Comparison of ENCODE assay signal across 7 cellular contexts in the genomic region with DNA sequence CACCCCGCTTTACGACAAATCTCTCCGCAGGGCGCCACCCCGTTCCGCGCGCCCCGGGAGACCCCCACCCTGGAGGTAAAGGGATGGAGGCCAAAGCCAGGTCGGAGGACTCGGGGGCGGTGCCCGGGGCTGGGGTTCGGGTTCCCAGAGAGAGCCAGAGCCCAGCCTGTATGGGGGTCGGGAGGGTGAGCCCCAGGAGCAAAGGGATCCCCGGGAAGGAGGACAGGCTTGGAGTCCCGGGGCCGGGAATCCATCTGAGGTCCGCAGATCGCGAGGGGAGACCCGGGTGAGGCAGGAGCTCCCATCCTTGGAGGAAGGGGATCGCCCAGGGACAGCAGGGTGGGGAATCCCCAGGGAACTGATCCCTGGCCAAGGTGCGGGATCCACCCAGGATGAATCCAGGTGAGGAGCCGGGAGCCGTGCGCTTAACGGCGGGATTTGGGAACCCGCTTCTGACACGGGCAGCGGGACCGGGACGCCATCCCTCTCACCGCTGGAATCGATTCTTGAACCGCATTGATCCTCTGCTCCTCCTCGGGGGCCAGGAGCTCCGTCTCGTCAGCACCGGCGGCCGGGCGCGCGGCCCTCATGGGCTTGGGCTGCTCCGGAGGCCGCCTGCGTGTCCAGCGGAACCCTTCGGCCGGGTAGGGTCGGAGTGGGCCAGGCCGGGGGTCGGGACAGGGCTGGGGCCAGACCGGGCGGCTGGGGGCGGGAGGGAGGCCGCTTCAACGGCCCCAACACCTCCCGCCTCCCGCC. TPM values are rescaled to one million over a fixed set of nuclear protein-coding genes. Genes with fewer than 3 reads are reported as not detected.
DNase-seq lines count a peak whose midpoint lies in the region; ATAC-seq, FAIRE-seq and TF ChIP-seq lines count a peak whose summit lies in the region.

A gene with protein sequence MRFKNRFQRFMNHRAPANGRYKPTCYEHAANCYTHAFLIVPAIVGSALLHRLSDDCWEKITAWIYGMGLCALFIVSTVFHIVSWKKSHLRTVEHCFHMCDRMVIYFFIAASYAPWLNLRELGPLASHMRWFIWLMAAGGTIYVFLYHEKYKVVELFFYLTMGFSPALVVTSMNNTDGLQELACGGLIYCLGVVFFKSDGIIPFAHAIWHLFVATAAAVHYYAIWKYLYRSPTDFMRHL (minus strand): TSS at position 657 of the 756 bp plus-strand sequence. CDS start 140 bp downstream, at position 517.

- peaks cover 16% of the 10 kb centered on the region for H3K4me1 ChIP-seq in cardiac muscle cell (ENCODE audit: low read depth)

- peak within 1 kb of the TSS; percentile 84 for H3K4me3 ChIP-seq in LNCaP clone FGC (ENCODE audit: low read depth, low read length)
- H3K4me3 ChIP-seq in cardiac muscle cell = peak within 1 kb of the TSS; percentile 85

- peak within 1 kb of the TSS; percentile 92 for H3K27ac Mint-ChIP-seq in progenitor cell of endocrine pancreas

- H3K27ac ChIP-seq in cardiac muscle cell = peak within 1 kb of the TSS; percentile 88

- peak within 1 kb of the TSS; percentile 89 for H3K4me3 Mint-ChIP-seq in progenitor cell of endocrine pancreas (ENCODE audit: low read depth)

- no peaks in the 10 kb centered on the region for H3K36me3 ChIP-seq in cardiac muscle cell

- peak; percentile 24 for ATAC-seq in GM18498 (IDR thresholded peaks at IDR 0.05; ENCODE audit: unreplicated experiment)

- TF ChIP-seq CTCF in LNCaP clone FGC (IDR thresholded peaks at IDR 0.05; ENCODE audit: control insufficient read depth, extremely low read depth, insufficient read depth) (no peak), cardiac muscle cell (IDR thresholded peaks at IDR 0.05; ENCODE audit: low read depth, low read length) (no peak), progenitor cell of endocrine pancreas (IDR thresholded peaks at IDR 0.05; ENCODE audit: unreplicated experiment) (no peak)

- no peak for TF ChIP-seq POLR2A in H54 (IDR thresholded peaks at IDR 0.05; ENCODE audit: low read depth, low read length)

- peaks cover 14% of the 10 kb centered on the region for H3K4me1 Mint-ChIP-seq in progenitor cell of endocrine pancreas (ENCODE audit: low read depth)

- peaks cover 14% of the 10 kb centered on the region for H3K27me3 Mint-ChIP-seq in progenitor cell of endocrine pancreas

- H3K27me3 ChIP-seq in cardiac muscle cell = no peaks in the 10 kb centered on the region

- DNase-seq in H54 (ENCODE audit: insufficient read length, low spot score) (peak; percentile 60), LNCaP clone FGC (ENCODE audit: low read depth) (no peak), activated T-helper 1 cell treated with Interleukin-2 at 50 U/mL for 16 hours (ENCODE audit: low read depth) (peak; percentile 4), cardiac muscle cell (ENCODE audit: low read depth in 1 of 2, low spot score in 1 of 2) (no peak), progenitor cell of endocrine pancreas (ENCODE audit: low spot score, unreplicated experiment) (no peak), glomerular visceral epithelial cell (ENCODE audit: extremely low spot score) (no peak)

- H3K9me3 Mint-ChIP-seq in progenitor cell of endocrine pancreas (ENCODE audit: low read depth) = peaks cover 13% of the 10 kb centered on the region

- no peaks in the 10 kb centered on the region for H3K9me3 ChIP-seq in cardiac muscle cell (ENCODE audit: low read depth)

- FAIRE-seq in H54 (lab: Jason Lieb, UNC) = no peak

- peaks cover 20% of the 10 kb centered on the region for H3K36me3 Mint-ChIP-seq in progenitor cell of endocrine pancreas (ENCODE audit: insufficient read depth)

RNA-seq across cellular contexts. Expression of the gene that starts here (rescaled TPM):
- total RNA-seq in cardiac muscle cell = 65.3 and 112 TPM in 2 replicates
- polyA plus RNA-seq in cardiac muscle cell = 85.0 and 112 TPM in 2 replicates
- 22.1 and 26.1 TPM in 2 replicates for total RNA-seq in progenitor cell of endocrine pancreas

Comparison
In these comparisons a context has a peak if more than half of its experiments do, and no peak if none do; other contexts are left out.
1. DNase-seq: peak in H54 (single experiment) and activated T-helper 1 cell treated with Interleukin-2 at 50 U/mL for 16 hours (single experiment); none in LNCaP clone FGC (single experiment), cardiac muscle cell (0 of 2), progenitor cell of endocrine pancreas (single experiment) and glomerular visceral epithelial cell (single experiment).